Comparison of ENCODE assay signal across 17 cellular contexts in the genomic region with DNA sequence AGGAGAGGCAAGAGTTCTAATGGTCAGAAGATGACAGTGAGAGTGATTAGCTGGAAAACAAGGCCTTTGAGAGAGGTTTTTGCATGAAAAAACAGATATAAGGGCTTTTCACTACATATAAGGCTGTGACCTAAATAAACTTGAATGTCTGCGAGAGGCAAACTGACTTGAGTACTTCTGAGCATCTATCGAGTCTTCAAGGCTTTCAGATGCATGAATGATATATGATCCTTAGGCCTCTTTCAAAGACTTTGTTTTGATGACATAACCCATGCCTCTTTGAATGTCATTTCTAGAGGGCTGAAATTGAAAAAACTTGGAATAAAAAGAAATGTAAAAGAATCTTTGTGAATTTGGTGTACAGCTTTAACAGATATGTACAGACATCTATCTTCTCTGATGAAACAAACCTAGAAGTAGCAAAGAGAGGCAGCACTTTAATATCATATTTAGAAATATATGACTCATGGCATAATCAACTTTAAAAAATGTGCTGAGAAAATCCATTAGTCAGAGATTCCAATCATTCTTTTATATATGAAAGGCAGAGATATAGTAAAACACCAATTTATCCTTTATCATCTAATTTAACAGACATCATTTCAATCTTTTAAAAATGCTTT.
DNase-seq lines count a peak whose midpoint lies in the region; ATAC-seq and TF ChIP-seq lines count a peak whose summit lies in the region.
"Had no signal": no experiment of that assay in that cellular context is flagged by ENCODE, and none has a peak within 500 bp of the region (broad histone marks: within the 10 kb centered on the region; RNA-seq: fewer than 3 reads in every experiment).

No MANE protein-coding gene starts in this region.

- H4K20me1 ChIP-seq in PC-3 (ENCODE audit: low read length): no peaks in the 10 kb centered on the region

- intact Hi-C loops in PC-3 (cut with micrococcal nuclease) (loop anchor here (2.0 kb wide), 1 partner anchor 70 kb away; no protein-coding TSS in a partner anchor), ovary (cut with DNase I) (loop anchor here in 1 of 4 donors (10.0 kb wide), 1 partner anchor 72 kb away; the partner anchor contains the start of gene PPM1H)

- TF ChIP-seq CTCF in PC-3 (conservative IDR thresholded peaks at IDR 0.05; ENCODE audit: low read depth, low read length) (no peak), omental fat pad (IDR thresholded peaks at IDR 0.05) (no peak), ovary (IDR thresholded peaks at IDR 0.05) (no peak), type B pancreatic cell (conservative IDR thresholded peaks at IDR 0.05) (no peak)

- CTCF ChIA-PET in PC-3 (lab: Charles Lee): interaction anchor here (0.8 kb wide), 1 partner anchor 62 kb away, joined by 4 read pairs; no protein-coding TSS in a partner anchor

- H3K4me2 ChIP-seq in PC-3 (ENCODE audit: low read length): peak overlapping the region; percentile 33

- ATAC-seq in PC-3: peak; percentile 42
- peak; percentile 50 for ATAC-seq in omental fat pad (ENCODE audit: low FRiP score)

- TF ChIP-seq POLR2A in ovary (IDR thresholded peaks at IDR 0.05): no peak

- H3K27me3 ChIP-seq in PC-3 (ENCODE audit: low read length): no peaks in the 10 kb centered on the region
- H3K27me3 ChIP-seq in ovary: no peaks in the 10 kb centered on the region
- H3K27me3 ChIP-seq: Peyer's patch had no signal

- H3K27ac Mint-ChIP-seq in type B pancreatic cell: no peak overlapping the region
- H3K27ac Mint-ChIP-seq: activated CD4-positive, alpha-beta memory T cell treated with anti-CD3 and anti-CD28 coated beads for 36 hours had no signal

- H3K9me3 ChIP-seq in PC-3 (ENCODE audit: low read length) (no peaks in the 10 kb centered on the region), ovary (no peaks in the 10 kb centered on the region)
- H3K9me3 ChIP-seq: Peyer's patch, psoas muscle had no signal

- 89 to 96% (median 91%) methylated on average over 2 of the region's 2 CpGs for WGBS in ovary, 3 donors

- no peaks in the 10 kb centered on the region for H3F3A ChIP-seq in PC-3 (ENCODE audit: low read length, unreplicated experiment)

- peak overlapping the region; percentile 30 for H3K27ac ChIP-seq in PC-3 (ENCODE audit: low read length)
- H3K27ac ChIP-seq in ovary: no peak overlapping the region
- H3K27ac ChIP-seq: Peyer's patch, psoas muscle had no signal

- DNase-seq in EL (peak; percentile 71), PC-3 (peak; percentile 83), dedifferentiated amniotic fluid mesenchymal stem cell (ENCODE audit: extremely low spot score) (peak; percentile 66), omental fat pad (ENCODE audit: low spot score) (no peak), ovary (no peak), type B pancreatic cell (ENCODE audit: extremely low spot score, unreplicated experiment) (no peak), NCI-H1694 treated with DMSO at 0.1 percent for 48 hours (lab: John Stamatoyannopoulos, UW) (no peak)
- DNase-seq in stimulated activated naive CD4-positive, alpha-beta T cell treated with Interleukin-2 at 50 U/mL for 16 hours (lab: John Stamatoyannopoulos, UW): no peak
- DNase-seq: activated CD4-positive, alpha-beta memory T cell treated with anti-CD3 and anti-CD28 coated beads for 36 hours; activated gamma-delta T cell treated with Interleukin-2 at 50 U/mL for 16 hours; central memory CD4-positive, alpha-beta T cell; Karpas-422; Peyer's patch; psoas muscle; stimulated activated CD4-positive, alpha-beta T cell treated with anti-CD3 and anti-CD28 coated beads, Interleukin-1b, Interleukin-23, amount 100 ng/mL, for 48 hours; T1000 had no signal

- H3K4me3 Mint-ChIP-seq in type B pancreatic cell: no peak overlapping the region
- H3K4me3 Mint-ChIP-seq: activated CD4-positive, alpha-beta memory T cell treated with anti-CD3 and anti-CD28 coated beads for 36 hours; CD14-positive monocyte had no signal

- H3K4me1 ChIP-seq in PC-3 (ENCODE audit: insufficient read depth, low read length) (peaks cover 60% of the 10 kb centered on the region), ovary (ENCODE audit: insufficient read depth) (peaks cover 10% of the 10 kb centered on the region)
- H3K4me1 ChIP-seq: Peyer's patch had no signal

- H3K4me1 Mint-ChIP-seq in type B pancreatic cell (ENCODE audit: unreplicated experiment): peaks cover 66% of the 10 kb centered on the region

- no peaks in the 10 kb centered on the region for H3K9me2 ChIP-seq in PC-3 (replicated peaks; ENCODE audit: low read length)

- peaks cover 54% of the 10 kb centered on the region for H3K79me2 ChIP-seq in PC-3 (ENCODE audit: low read length)

- H3K36me3 Mint-ChIP-seq in type B pancreatic cell: no peaks in the 10 kb centered on the region
- H3K36me3 Mint-ChIP-seq: activated CD4-positive, alpha-beta memory T cell treated with anti-CD3 and anti-CD28 coated beads for 36 hours; CD14-positive monocyte had no signal

- H3K36me3 ChIP-seq in PC-3 (ENCODE audit: low read depth, low read length) (no peaks in the 10 kb centered on the region), ovary (no peaks in the 10 kb centered on the region)
- H3K36me3 ChIP-seq: Peyer's patch had no signal

- BruUV-seq in PC-3 (replicated peaks; lab: Mats Ljungman, UMichigan): no TSS peak

- no peak overlapping the region for H3K9ac ChIP-seq in PC-3 (ENCODE audit: low read length)

- H2AFZ ChIP-seq in PC-3 (ENCODE audit: low read length): no peak overlapping the region

- POLR2A ChIA-PET in PC-3 (lab: Charles Lee; ENCODE audit: unreplicated experiment): no interaction called here

- no peak for TF ChIP-seq EP300 in ovary (IDR thresholded peaks at IDR 0.05)

- no peak overlapping the region for H3K4me3 ChIP-seq in PC-3 (ENCODE audit: low read length)
- no peak overlapping the region for H3K4me3 ChIP-seq in ovary
- H3K4me3 ChIP-seq: Peyer's patch, psoas muscle had no signal

- H3K27me3 Mint-ChIP-seq in type B pancreatic cell: no peaks in the 10 kb centered on the region

- peaks cover 4% of the 10 kb centered on the region for H3K9me3 Mint-ChIP-seq in type B pancreatic cell
- H3K9me3 Mint-ChIP-seq: activated CD4-positive, alpha-beta memory T cell treated with anti-CD3 and anti-CD28 coated beads for 36 hours had no signal

Comparison
In these comparisons a context has a peak if more than half of its experiments do, and no peak if none do; other contexts are left out.
1. DNase-seq: peak in EL (single experiment), PC-3 (single experiment) and dedifferentiated amniotic fluid mesenchymal stem cell (single experiment); none in omental fat pad (single experiment), ovary (0 of 5), type B pancreatic cell (single experiment), stimulated activated naive CD4-positive, alpha-beta T cell treated with Interleukin-2 at 50 U/mL for 16 hours (single experiment) and NCI-H1694 treated with DMSO at 0.1 percent for 48 hours (single experiment).